Comparison of ENCODE assay signal across 9 cellular contexts in genomic region chr3:160956785-160957184, GRCh38.
A peak's percentile ranks its signal among the peaks of the same experiment; 100 is the strongest.
DNase-seq lines count a peak whose midpoint lies in the region; ATAC-seq and TF ChIP-seq lines count a peak whose summit lies in the region.
"Had no signal": no experiment of that assay in that cellular context is flagged by ENCODE, and none has a peak within 500 bp of the region (broad histone marks: within the 10 kb centered on the region; RNA-seq: fewer than 3 reads in every experiment).

No MANE protein-coding gene starts in this region.

- intact Hi-C loops in transverse colon (cut with DNase I; ENCODE audit: low total_unique reads): no loop called here

- TF ChIP-seq CTCF in BE2C (IDR thresholded peaks at IDR 0.05; ENCODE audit: low read depth, low read length) (peak; percentile 38), brain microvascular endothelial cell (IDR thresholded peaks at IDR 0.05; ENCODE audit: low read depth, low read length, missing control alignments) (peak; percentile 36), transverse colon (IDR thresholded peaks at IDR 0.05) (no peak)

- no peaks in the 10 kb centered on the region for H3K9me3 ChIP-seq in BE2C
- no peaks in the 10 kb centered on the region for H3K9me3 ChIP-seq in transverse colon

- H3K27me3 ChIP-seq in BE2C (no peaks in the 10 kb centered on the region), brain microvascular endothelial cell (replicated peaks) (no peaks in the 10 kb centered on the region), transverse colon (no peaks in the 10 kb centered on the region)

- H3K36me3 ChIP-seq in BE2C: no peaks in the 10 kb centered on the region
- no peaks in the 10 kb centered on the region for H3K36me3 ChIP-seq in brain microvascular endothelial cell (replicated peaks)
- H3K36me3 ChIP-seq in transverse colon: no peaks in the 10 kb centered on the region

- no peaks in the 10 kb centered on the region for H3K27me3 Mint-ChIP-seq in stimulated activated naive B cell treated with anti-CD40 and anti-IgM and Interleukin-4, amounts not matched to agents 10 μg/mL and 1 μg/mL and 100 μg/mL, for 72 hours
- H3K27me3 Mint-ChIP-seq: dendritic cell treated with granulocyte-macrophage colony-stimulating factor and Interleukin-4, amounts not matched to agents 40 ng/mL and 50 ng/mL, for 4 days had no signal

- no peak for DNase-seq in BE2C
- DNase-seq in brain microvascular endothelial cell: peak; percentile 14
- no peak for DNase-seq in stimulated activated naive B cell treated with anti-CD40 and anti-IgM and Interleukin-4, amounts not matched to agents 10 μg/mL and 1 μg/mL and 100 μg/mL, for 72 hours
- no peak for DNase-seq in activated CD4-positive, alpha-beta T cell treated with anti-CD3 and anti-CD28 coated beads for 48 hours
- DNase-seq in stimulated activated CD4-positive, alpha-beta T cell treated with anti-CD3 and anti-CD28 coated beads, Interleukin-1b, Interleukin-23, amount 100 ng/mL, for 48 hours: no peak
- no peak for DNase-seq in transverse colon

- ATAC-seq in GM19043 (IDR thresholded peaks at IDR 0.05; ENCODE audit: low read depth, unreplicated experiment) (peak; percentile 94), HG03558 (IDR thresholded peaks at IDR 0.05; ENCODE audit: extremely low read depth, unreplicated experiment) (peak; percentile 79)
- peak; percentile 84 to 85 for ATAC-seq in stimulated activated naive B cell treated with anti-CD40 and anti-IgM and Interleukin-4, amounts not matched to agents 10 μg/mL and 1 μg/mL and 100 μg/mL, for 72 hours (replicated peaks)

- no peak overlapping the region for H3K27ac Mint-ChIP-seq in stimulated activated naive B cell treated with anti-CD40 and anti-IgM and Interleukin-4, amounts not matched to agents 10 μg/mL and 1 μg/mL and 100 μg/mL, for 72 hours
- H3K27ac Mint-ChIP-seq: dendritic cell treated with granulocyte-macrophage colony-stimulating factor and Interleukin-4, amounts not matched to agents 40 ng/mL and 50 ng/mL, for 4 days had no signal

- no peak for TF ChIP-seq POLR2A in transverse colon (IDR thresholded peaks at IDR 0.05)

- no peaks in the 10 kb centered on the region for H3K36me3 Mint-ChIP-seq in stimulated activated naive B cell treated with anti-CD40 and anti-IgM and Interleukin-4, amounts not matched to agents 10 μg/mL and 1 μg/mL and 100 μg/mL, for 72 hours

- H3K4me3 ChIP-seq in BE2C (ENCODE audit: low read depth, low read length): no peak overlapping the region
- no peak overlapping the region for H3K4me3 ChIP-seq in brain microvascular endothelial cell (ENCODE audit: low read depth, low read length)
- H3K4me3 ChIP-seq in transverse colon: no peak overlapping the region

- TF ChIP-seq EP300 in transverse colon (IDR thresholded peaks at IDR 0.05; ENCODE audit: low read depth): no peak

- peaks cover 0 to 2% of the 10 kb centered on the region in 2 donors for H3K4me1 Mint-ChIP-seq in stimulated activated naive B cell treated with anti-CD40 and anti-IgM and Interleukin-4, amounts not matched to agents 10 μg/mL and 1 μg/mL and 100 μg/mL, for 72 hours

- no peaks in the 10 kb centered on the region for H3K9me3 Mint-ChIP-seq in stimulated activated naive B cell treated with anti-CD40 and anti-IgM and Interleukin-4, amounts not matched to agents 10 μg/mL and 1 μg/mL and 100 μg/mL, for 72 hours
- H3K9me3 Mint-ChIP-seq: dendritic cell treated with granulocyte-macrophage colony-stimulating factor and Interleukin-4, amounts not matched to agents 40 ng/mL and 50 ng/mL, for 4 days had no signal

- H3K4me3 Mint-ChIP-seq in stimulated activated naive B cell treated with anti-CD40 and anti-IgM and Interleukin-4, amounts not matched to agents 10 μg/mL and 1 μg/mL and 100 μg/mL, for 72 hours: no peak overlapping the region
- H3K4me3 Mint-ChIP-seq: dendritic cell treated with granulocyte-macrophage colony-stimulating factor and Interleukin-4, amounts not matched to agents 40 ng/mL and 50 ng/mL, for 4 days had no signal

- in situ Hi-C loops in brain microvascular endothelial cell (cut with HindIII; ENCODE audit: low pct_ligation_motif_present, low sequenced_read_pairs) (no loop called here), transverse colon (cut with MboI; ENCODE audit: low pct_ligation_motif_present in 1 of 4, low pct_unique_long_range_greater_than_20kb in 1 of 4, low sequenced_read_pairs in 3 of 4) (no loop called here)

- H3K27ac ChIP-seq in brain microvascular endothelial cell (no peak overlapping the region), transverse colon (no peak overlapping the region)

- H3K4me1 ChIP-seq in BE2C (peaks cover 2% of the 10 kb centered on the region; the same call in 1 of the 2 replicates), transverse colon (no peaks in the 10 kb centered on the region)

Comparison
In these comparisons a context has a peak if more than half of its experiments do, and no peak if none do; other contexts are left out.
1. CTCF ChIP-seq: peak in BE2C (single experiment) and brain microvascular endothelial cell (single experiment); none in transverse colon (0 of 5).
2. Peak in every context shown above with its lines, with median percentiles within 50 percentile points of each other: ATAC-seq.